Comparison of ENCODE assay signal across 18 cellular contexts in genomic region chr22:37401861-37402506, GRCh38. TPM values are rescaled to one million over a fixed set of nuclear protein-coding genes. Genes with fewer than 3 reads are reported as not detected.
DNase-seq lines count a peak whose midpoint lies in the region; ATAC-seq and TF ChIP-seq lines count a peak whose summit lies in the region.
"Had no signal": no experiment of that assay in that cellular context is flagged by ENCODE, and none has a peak within 500 bp of the region (broad histone marks: within the 10 kb centered on the region; RNA-seq: fewer than 3 reads in every experiment).

No MANE protein-coding gene starts in this region.

- H2BK15ac ChIP-seq in neuronal stem cell (ENCODE audit: low read length) = peak overlapping the region; percentile 93

- H3K4me3 ChIP-seq in MG63 (no peak overlapping the region), gastroesophageal sphincter (no peak overlapping the region), neuronal stem cell (ENCODE audit: low read length in 2 of 2) (no peak overlapping the region), OCI-LY7 (ENCODE audit: low read depth, low read length, poor library complexity, severe bottlenecking) (no peak overlapping the region)

- no peaks in the 10 kb centered on the region for H3K9me2 ChIP-seq in OCI-LY7 (ENCODE audit: insufficient read depth, low read length)

- CTCF ChIA-PET in OCI-LY7 (lab: Charles Lee; ENCODE audit: unreplicated experiment) = no interaction called here

- peaks cover 0 to 6% (median 0%) of the 10 kb centered on the region in 3 donors for H3K4me1 ChIP-seq in gastroesophageal sphincter
- H3K4me1 ChIP-seq in neuronal stem cell (ENCODE audit: control insufficient read depth in 2 of 2, insufficient read depth in 1 of 2, low read depth in 1 of 2, low read length in 2 of 2) = peaks cover 0 to 19% of the 10 kb centered on the region in 2 donors
- no peaks in the 10 kb centered on the region for H3K4me1 ChIP-seq in OCI-LY7 (ENCODE audit: insufficient read depth, low read length, poor library complexity, severe bottlenecking)

- no peaks in the 10 kb centered on the region for H3K9me3 Mint-ChIP-seq in effector memory CD8-positive, alpha-beta T cell
- H3K9me3 Mint-ChIP-seq: CD8-positive, alpha-beta T cell; HFFc6 had no signal

- TF ChIP-seq POLR2A in gastroesophageal sphincter (IDR thresholded peaks at IDR 0.05) = no peak

- peak; percentile 8 for ATAC-seq in gastroesophageal sphincter
- no peak for ATAC-seq in effector memory CD8-positive, alpha-beta T cell (replicated peaks)
- ATAC-seq: CD8-positive, alpha-beta T cell had no signal

- H3K36me3 Mint-ChIP-seq in effector memory CD8-positive, alpha-beta T cell (ENCODE audit: insufficient read depth) = no peaks in the 10 kb centered on the region
- H3K36me3 Mint-ChIP-seq: CD8-positive, alpha-beta T cell had no signal

- H3K18ac ChIP-seq in neuronal stem cell (ENCODE audit: low read length) = peak overlapping the region; percentile 46

- no TSS peak for BruUV-seq in OCI-LY7 (replicated peaks; lab: Mats Ljungman, UMichigan)

- 33 to 85% methylated on average over 2 to 8 of the region's 14 CpGs for WGBS in gastroesophageal sphincter (ENCODE audit: low coverage in 1 of 2), 2 donors
- WGBS in neuronal stem cell (ENCODE audit: extremely low coverage in 2 of 2, insufficient read length in 2 of 2, insufficient replicate concordance in 1 of 2), 2 donors = no CpG with 5 or more reads among the region's 14 CpGs

- peaks cover 24 to 63% of the 10 kb centered on the region in 2 donors for H3K27me3 Mint-ChIP-seq in effector memory CD8-positive, alpha-beta T cell

- H3K9me3 ChIP-seq in MG63 = no peaks in the 10 kb centered on the region
- H3K9me3 ChIP-seq in gastroesophageal sphincter = no peaks in the 10 kb centered on the region
- H3K9me3 ChIP-seq in neuronal stem cell (replicated peaks in 1 of 2; ENCODE audit: control insufficient read depth in 2 of 2, insufficient read depth in 1 of 2, low read depth in 1 of 2, low read length in 2 of 2) = no peaks in the 10 kb centered on the region
- no peaks in the 10 kb centered on the region for H3K9me3 ChIP-seq in OCI-LY7 (ENCODE audit: low read length)

- no peak for TF ChIP-seq CTCF in gastroesophageal sphincter (IDR thresholded peaks at IDR 0.05)
- no peak for TF ChIP-seq CTCF in OCI-LY7 (conservative IDR thresholded peaks at IDR 0.05; ENCODE audit: low read length)

- no peak overlapping the region for H4K91ac ChIP-seq in neuronal stem cell (ENCODE audit: low read depth, low read length, poor library complexity)

- peak overlapping the region; percentile 47 for H2BK12ac ChIP-seq in neuronal stem cell (ENCODE audit: low read length)

- peak overlapping the region; percentile 35 for H2BK120ac ChIP-seq in neuronal stem cell (ENCODE audit: low read depth, low read length)

- H3K23ac ChIP-seq in neuronal stem cell (ENCODE audit: low read depth, low read length, poor library complexity) = no peak overlapping the region

- H2BK5ac ChIP-seq in neuronal stem cell (ENCODE audit: low read length) = peak overlapping the region; percentile 90

- H2AFZ ChIP-seq in neuronal stem cell (ENCODE audit: low read length) = no peak overlapping the region
- H2AFZ ChIP-seq in OCI-LY7 (ENCODE audit: low read length) = no peak overlapping the region

- H3K4me1 Mint-ChIP-seq in effector memory CD8-positive, alpha-beta T cell (ENCODE audit: low read depth in 2 of 2) = no peaks in the 10 kb centered on the region

- H3K79me2 ChIP-seq in OCI-LY7 (ENCODE audit: insufficient read depth, low read depth, low read length) = no peaks in the 10 kb centered on the region

- H3K4me2 ChIP-seq in neuronal stem cell (ENCODE audit: insufficient read depth, low read length, poor library complexity, severe bottlenecking) = no peak overlapping the region
- no peak overlapping the region for H3K4me2 ChIP-seq in OCI-LY7 (ENCODE audit: low read length)

- H3K4me3 Mint-ChIP-seq in effector memory CD8-positive, alpha-beta T cell = no peak overlapping the region
- H3K4me3 Mint-ChIP-seq: CD8-positive, alpha-beta T cell; HFFc6 had no signal

- no peaks in the 10 kb centered on the region for H3K79me1 ChIP-seq in neuronal stem cell (ENCODE audit: low read depth, low read length)

- no peak for TF ChIP-seq EP300 in gastroesophageal sphincter (IDR thresholded peaks at IDR 0.05)

- intact Hi-C loops in OCI-LY7 (cut with micrococcal nuclease; ENCODE audit: unreplicated experiment) = no loop called here

- H3K27me3 ChIP-seq in MG63 (no peaks in the 10 kb centered on the region), gastroesophageal sphincter (peaks cover 72% of the 10 kb centered on the region), neuronal stem cell (ENCODE audit: control insufficient read depth in 3 of 3, insufficient read depth in 3 of 3, low read depth in 1 of 3, low read length in 3 of 3) (peaks cover 0 to 69% (median 2%) of the 10 kb centered on the region in 3 experiments)

- no peak overlapping the region for H3K4ac ChIP-seq in neuronal stem cell (ENCODE audit: low read length)

- no peak overlapping the region for H3K14ac ChIP-seq in neuronal stem cell (ENCODE audit: low read length)

- no peak overlapping the region for H3K27ac Mint-ChIP-seq in effector memory CD8-positive, alpha-beta T cell
- H3K27ac Mint-ChIP-seq: CD8-positive, alpha-beta T cell; HFFc6 had no signal

- H4K8ac ChIP-seq in neuronal stem cell (ENCODE audit: low read depth, low read length) = no peak overlapping the region

- DNase-seq in MG63 = peak; percentile 41
- DNase-seq in neuronal stem cell (ENCODE audit: low spot score) = no peak
- DNase-seq in OCI-LY7 (ENCODE audit: low spot score) = no peak
- no peak for DNase-seq in effector memory CD8-positive, alpha-beta T cell
- no peak for DNase-seq in germinal center (ENCODE audit: low spot score)
- no peak for DNase-seq in DMS79 (lab: John Stamatoyannopoulos, UW)
- DNase-seq: CD8-positive, alpha-beta T cell; DND-41; GF-D8; GOT3; HFFc6; KBM-7; NCI-H1092 treated with DMSO at 0.1 percent for 48 hours; NCI-H1694 treated with DMSO at 0.1 percent for 48 hours; NCI-H345 had no signal

- H3K9ac ChIP-seq in neuronal stem cell (ENCODE audit: low read depth, low read length, poor library complexity) = no peak overlapping the region

- H4K20me1 ChIP-seq in OCI-LY7 (ENCODE audit: insufficient read depth, low read length) = no peaks in the 10 kb centered on the region

- no peaks in the 10 kb centered on the region for H3K36me3 ChIP-seq in MG63
- no peaks in the 10 kb centered on the region for H3K36me3 ChIP-seq in gastroesophageal sphincter
- H3K36me3 ChIP-seq in neuronal stem cell (replicated peaks in 1 of 2; ENCODE audit: control insufficient read depth in 2 of 2, insufficient read depth in 2 of 2, low read length in 2 of 2) = no peaks in the 10 kb centered on the region
- no peaks in the 10 kb centered on the region for H3K36me3 ChIP-seq in OCI-LY7 (ENCODE audit: insufficient read depth, low read length)

- POLR2A ChIA-PET in OCI-LY7 (lab: Charles Lee) = no interaction called here

- peak overlapping the region; percentile 97 for H2AK5ac ChIP-seq in neuronal stem cell (ENCODE audit: low read depth, low read length)

- H3K27ac ChIP-seq in angular gyrus (ENCODE audit: low read depth, low read length) (peak overlapping the region; percentile 44), gastroesophageal sphincter (no peak overlapping the region), neuronal stem cell (replicated peaks; ENCODE audit: low read length) (no peak overlapping the region), OCI-LY7 (ENCODE audit: low read depth, low read length, poor library complexity, severe bottlenecking) (no peak overlapping the region)
- H3K27ac ChIP-seq: HL-60 had no signal

RNA-seq across cellular contexts. Expression of gene ELFN2, which starts 25.3 kb away (rescaled TPM):
- total RNA-seq in MG63 (2014; rRNA removed; shearing (Covaris generic); ENCODE audit: low replicate concordance) = 0.07 TPM in 1 of 2 replicates, not detected in the other
- total RNA-seq in gastroesophageal sphincter (under 1 TPM in 3 of 4 donors, not detected in 1; under 0.01 to 0.19 (median 0.16) TPM), OCI-LY7 (2022) (0.83 and 1.8 TPM in 2 replicates)
- 0.78 TPM for polyA plus RNA-seq in neuronal stem cell (2013, experiment 1 of 2)
- polyA plus RNA-seq in neuronal stem cell (2013, experiment 2 of 2) = 0.86 TPM
- 0.63 and 0.82 TPM in 2 replicates for total RNA-seq in OCI-LY7 (2014; rRNA removed; shearing (Covaris generic))
- total RNA-seq: CD8-positive, alpha-beta T cell had no signal
